Comparison of ENCODE assay signal across 1 cellular context in genomic region chr2:86143926-86144685, GRCh38.
TF ChIP-seq lines count a peak whose summit lies in the region.

No MANE protein-coding gene starts in this region.

TF ChIP-seq in IMR-90, 13 proteins besides CTCF, POLR2A, EP300 and RAD21:
- TF ChIP-seq CHD1 (IDR thresholded peaks at IDR 0.05; ENCODE audit: low read depth, low read length): no peak
- TF ChIP-seq CEBPB (IDR thresholded peaks at IDR 0.05; ENCODE audit: low read depth, low read length): no peak
- TF ChIP-seq USF2 (IDR thresholded peaks at IDR 0.05; ENCODE audit: low read depth, low read length): no peak
- TF ChIP-seq MAFK (IDR thresholded peaks at IDR 0.05; ENCODE audit: low read depth, low read length): no peak
- no peak for TF ChIP-seq SMC3 (IDR thresholded peaks at IDR 0.05; ENCODE audit: low read depth, low read length)
- no peak for TF ChIP-seq FOS (IDR thresholded peaks at IDR 0.05; ENCODE audit: low read depth, low read length)
- no peak for TF ChIP-seq MAZ (IDR thresholded peaks at IDR 0.05; ENCODE audit: borderline replicate concordance, low read depth, low read length)
- no peak for TF ChIP-seq BHLHE40 (IDR thresholded peaks at IDR 0.05; ENCODE audit: low read depth, low read length)
- TF ChIP-seq ELK1 (IDR thresholded peaks at IDR 0.05; ENCODE audit: borderline replicate concordance, low read depth, low read length): no peak
- TF ChIP-seq NFE2L2 (IDR thresholded peaks at IDR 0.05; ENCODE audit: low read depth, low read length): no peak
- no peak for TF ChIP-seq MXI1 (IDR thresholded peaks at IDR 0.05; ENCODE audit: borderline replicate concordance, low read depth, low read length)
- TF ChIP-seq RCOR1 (IDR thresholded peaks at IDR 0.05; ENCODE audit: insufficient replicate concordance, low read length): no peak
- no peak for TF ChIP-seq RFX5 (IDR thresholded peaks at IDR 0.05; ENCODE audit: low read depth, low read length)
